ENCODE assay signal across 1 cellular context in the genomic region with DNA sequence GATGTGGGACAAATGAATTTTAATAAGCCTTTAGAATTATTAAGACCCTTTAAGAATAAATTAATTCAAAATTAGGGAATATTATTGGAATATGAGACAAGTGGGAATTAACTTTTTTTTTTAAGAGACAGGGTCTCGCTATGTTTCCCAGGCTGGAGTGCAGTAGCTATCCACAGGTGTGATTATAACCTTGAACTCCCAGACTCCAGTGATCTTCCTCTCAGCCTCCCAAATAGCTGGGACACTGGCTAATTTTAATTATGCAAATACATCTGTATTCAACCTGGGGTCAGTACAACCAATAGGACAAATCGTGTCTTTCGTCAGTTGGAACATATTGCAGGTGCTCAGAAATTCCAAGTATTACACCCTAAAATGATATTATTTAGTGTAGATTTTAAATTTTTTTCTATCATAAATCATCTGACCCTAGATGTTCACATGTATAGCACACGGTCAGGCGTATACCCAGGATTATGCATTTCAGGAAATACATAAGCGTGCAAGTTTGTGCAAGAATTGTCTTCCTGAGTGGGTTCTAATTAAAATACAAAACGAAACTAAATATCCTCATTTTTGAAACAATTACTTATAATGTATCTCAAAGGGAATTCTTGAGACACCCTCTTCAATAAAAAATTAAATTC.
TF ChIP-seq lines count a peak whose summit lies in the region.

No MANE protein-coding gene starts in this region.

TF ChIP-seq in HepG2, 621 proteins besides CTCF, POLR2A, EP300 and RAD21:
- TF ChIP-seq, protein P1, sequence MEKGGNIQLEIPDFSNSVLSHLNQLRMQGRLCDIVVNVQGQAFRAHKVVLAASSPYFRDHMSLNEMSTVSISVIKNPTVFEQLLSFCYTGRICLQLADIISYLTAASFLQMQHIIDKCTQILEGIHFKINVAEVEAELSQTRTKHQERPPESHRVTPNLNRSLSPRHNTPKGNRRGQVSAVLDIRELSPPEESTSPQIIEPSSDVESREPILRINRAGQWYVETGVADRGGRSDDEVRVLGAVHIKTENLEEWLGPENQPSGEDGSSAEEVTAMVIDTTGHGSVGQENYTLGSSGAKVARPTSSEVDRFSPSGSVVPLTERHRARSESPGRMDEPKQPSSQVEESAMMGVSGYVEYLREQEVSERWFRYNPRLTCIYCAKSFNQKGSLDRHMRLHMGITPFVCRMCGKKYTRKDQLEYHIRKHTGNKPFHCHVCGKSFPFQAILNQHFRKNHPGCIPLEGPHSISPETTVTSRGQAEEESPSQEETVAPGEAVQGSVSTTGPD (CRISPR knock-in tag; IDR thresholded peaks at IDR 0.05) = no peak
- TF ChIP-seq ZNF572 (CRISPR knock-in tag; IDR thresholded peaks at IDR 0.05) (no peak), IRX3 (CRISPR knock-in tag; IDR thresholded peaks at IDR 0.05; ENCODE audit: borderline replicate concordance, low read depth) (no peak), NKX3-1 (CRISPR knock-in tag; IDR thresholded peaks at IDR 0.05) (no peak), ZNF709 (CRISPR knock-in tag; IDR thresholded peaks at IDR 0.05) (no peak), ZNF441 (CRISPR knock-in tag; IDR thresholded peaks at IDR 0.05; ENCODE audit: borderline replicate concordance) (no peak), ZNF749 (CRISPR knock-in tag; IDR thresholded peaks at IDR 0.05; ENCODE audit: borderline replicate concordance) (no peak), KLF12 (CRISPR knock-in tag; IDR thresholded peaks at IDR 0.05; ENCODE audit: borderline replicate concordance) (no peak), SP2 (CRISPR knock-in tag; IDR thresholded peaks at IDR 0.05) (no peak)
- TF ChIP-seq, protein P2, sequence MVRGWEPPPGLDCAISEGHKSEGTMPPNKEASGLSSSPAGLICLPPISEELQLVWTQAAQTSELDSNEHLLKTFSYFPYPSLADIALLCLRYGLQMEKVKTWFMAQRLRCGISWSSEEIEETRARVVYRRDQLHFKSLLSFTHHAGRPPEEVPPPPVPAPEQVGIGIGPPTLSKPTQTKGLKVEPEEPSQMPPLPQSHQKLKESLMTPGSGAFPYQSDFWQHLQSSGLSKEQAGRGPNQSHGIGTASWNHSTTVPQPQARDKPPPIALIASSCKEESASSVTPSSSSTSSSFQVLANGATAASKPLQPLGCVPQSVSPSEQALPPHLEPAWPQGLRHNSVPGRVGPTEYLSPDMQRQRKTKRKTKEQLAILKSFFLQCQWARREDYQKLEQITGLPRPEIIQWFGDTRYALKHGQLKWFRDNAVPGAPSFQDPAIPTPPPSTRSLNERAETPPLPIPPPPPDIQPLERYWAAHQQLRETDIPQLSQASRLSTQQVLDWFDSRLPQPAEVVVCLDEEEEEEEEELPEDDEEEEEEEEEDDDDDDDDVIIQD (CRISPR knock-in tag; IDR thresholded peaks at IDR 0.05; ENCODE audit: low read depth) = no peak
- TF ChIP-seq, protein P3, sequence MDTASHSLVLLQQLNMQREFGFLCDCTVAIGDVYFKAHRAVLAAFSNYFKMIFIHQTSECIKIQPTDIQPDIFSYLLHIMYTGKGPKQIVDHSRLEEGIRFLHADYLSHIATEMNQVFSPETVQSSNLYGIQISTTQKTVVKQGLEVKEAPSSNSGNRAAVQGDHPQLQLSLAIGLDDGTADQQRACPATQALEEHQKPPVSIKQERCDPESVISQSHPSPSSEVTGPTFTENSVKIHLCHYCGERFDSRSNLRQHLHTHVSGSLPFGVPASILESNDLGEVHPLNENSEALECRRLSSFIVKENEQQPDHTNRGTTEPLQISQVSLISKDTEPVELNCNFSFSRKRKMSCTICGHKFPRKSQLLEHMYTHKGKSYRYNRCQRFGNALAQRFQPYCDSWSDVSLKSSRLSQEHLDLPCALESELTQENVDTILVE (CRISPR knock-in tag; IDR thresholded peaks at IDR 0.05) = no peak
